In genomic region chr12:122394626-122395194, GRCh38 we compare ENCODE assay signal across 10 cellular contexts. TPM values are rescaled to one million over a fixed set of nuclear protein-coding genes. Genes with fewer than 3 reads are reported as not detected.
DNase-seq lines count a peak whose midpoint lies in the region; ATAC-seq and TF ChIP-seq lines count a peak whose summit lies in the region.
"Had no signal": no experiment of that assay in that cellular context is flagged by ENCODE, and none has a peak within 500 bp of the region (broad histone marks: within the 10 kb centered on the region; RNA-seq: fewer than 3 reads in every experiment).

No MANE protein-coding gene starts in this region.

- POLR2A ChIA-PET in Panc1 (lab: Charles Lee): interaction anchor here (0.7 kb wide), 1 partner anchor 130 kb away, joined by 3 read pairs; no protein-coding TSS in a partner anchor

- in situ Hi-C loops in Panc1 (cut with HindIII; ENCODE audit: low pct_unique_long_range_greater_than_20kb, low sequenced_read_pairs): no loop called here

- H3K36me3 Mint-ChIP-seq in endothelial cell (ENCODE audit: low read depth, unreplicated experiment): no peaks in the 10 kb centered on the region

- H3K4me3 Mint-ChIP-seq in endothelial cell (ENCODE audit: unreplicated experiment): no peak overlapping the region

- no peak for TF ChIP-seq CTCF in Panc1 (IDR thresholded peaks at IDR 0.05)
- no peak for TF ChIP-seq CTCF in endothelial cell (IDR thresholded peaks at IDR 0.05; ENCODE audit: unreplicated experiment)
- TF ChIP-seq CTCF in right lobe of liver (IDR thresholded peaks at IDR 0.05): no peak
- TF ChIP-seq CTCF in suprapubic skin (IDR thresholded peaks at IDR 0.05): no peak

- no peak for ATAC-seq in Panc1
- ATAC-seq in right lobe of liver: peak; percentile 52 to 80 (median 66)

- no peak for TF ChIP-seq POLR2A in right lobe of liver (IDR thresholded peaks at IDR 0.05)
- no peak for TF ChIP-seq POLR2A in suprapubic skin (IDR thresholded peaks at IDR 0.05)

- H3K4me1 Mint-ChIP-seq in endothelial cell (ENCODE audit: unreplicated experiment): peaks cover 4% of the 10 kb centered on the region

- H3K27ac ChIP-seq in Panc1 (ENCODE audit: low read length) (peak overlapping the region; percentile 55; the same call in 1 of the 2 replicates), right lobe of liver (peak overlapping the region; percentile 20 to 78 (median 44)), suprapubic skin (peak overlapping the region; percentile 54)
- H3K27ac ChIP-seq: PC-9 had no signal

- intact Hi-C loops in Panc1 (cut with micrococcal nuclease; ENCODE audit: unreplicated experiment): no loop called here
- intact Hi-C loops in right lobe of liver (cut with DNase I): no loop called here

- whole genome bisulfite sequencing in right lobe of liver (ENCODE audit: insufficient coverage, low coverage, low lambda C conversion rate, missing lambda C conversion rate): 37% methylated on average over 15 of the region's 15 CpGs
- 70% methylated on average over 14 of the region's 15 CpGs for WGBS in suprapubic skin

- H3K4me1 ChIP-seq in Panc1 (ENCODE audit: control insufficient read depth, insufficient read depth, low read length): peaks cover 29% of the 10 kb centered on the region
- peaks cover 0 to 24% (median 4%) of the 10 kb centered on the region in 4 donors for H3K4me1 ChIP-seq in right lobe of liver
- H3K4me1 ChIP-seq in suprapubic skin: peaks cover 18% of the 10 kb centered on the region

- H3K9me3 ChIP-seq in Panc1 (ENCODE audit: control insufficient read depth, insufficient read depth, low read depth, low read length) (no peaks in the 10 kb centered on the region), right lobe of liver (no peaks in the 10 kb centered on the region), suprapubic skin (no peaks in the 10 kb centered on the region)

- H3K4me3 ChIP-seq in Panc1 (ENCODE audit: low read depth in 2 of 2, low read length in 2 of 2): no peak overlapping the region
- H3K4me3 ChIP-seq in right lobe of liver: peak overlapping the region in 1 of 3 donors; percentile 35
- no peak overlapping the region for H3K4me3 ChIP-seq in suprapubic skin
- H3K4me3 ChIP-seq: PC-9 had no signal

- DNase-seq in Panc1 (ENCODE audit: low read depth, low spot score) (no peak), endothelial cell (ENCODE audit: low spot score) (no peak), right lobe of liver (peak; percentile 38 to 74 (median 68)), suprapubic skin (ENCODE audit: low spot score in 2 of 2) (peak in 1 of 2 donors; percentile 71), LoVo (ENCODE audit: low spot score) (no peak), NCI-H146 (lab: John Stamatoyannopoulos, UW) (no peak)
- no peak for DNase-seq in activated effector memory CD4-positive, alpha-beta T cell treated with Interleukin-2 at 50 U/mL for 16 hours
- DNase-seq: NCI-H446 treated with DMSO at 0.1 percent for 48 hours, T-helper 9 cell had no signal

- peak overlapping the region; percentile 28 for H3K27ac Mint-ChIP-seq in endothelial cell (ENCODE audit: unreplicated experiment)

- BruUV-seq in Panc1 (replicated peaks; lab: Mats Ljungman, UMichigan): no TSS peak

- no peak for TF ChIP-seq EP300 in suprapubic skin (IDR thresholded peaks at IDR 0.05)

- no peaks in the 10 kb centered on the region for H3K27me3 ChIP-seq in Panc1 (ENCODE audit: control insufficient read depth, insufficient read depth, low read length)
- no peaks in the 10 kb centered on the region for H3K27me3 ChIP-seq in right lobe of liver
- no peaks in the 10 kb centered on the region for H3K27me3 ChIP-seq in suprapubic skin

- H3K27me3 Mint-ChIP-seq in endothelial cell (ENCODE audit: unreplicated experiment): no peaks in the 10 kb centered on the region

- H3K36me3 ChIP-seq in Panc1 (ENCODE audit: control insufficient read depth, insufficient read depth, low read length) (no peaks in the 10 kb centered on the region), right lobe of liver (no peaks in the 10 kb centered on the region), suprapubic skin (no peaks in the 10 kb centered on the region)

- CTCF ChIA-PET in Panc1 (lab: Charles Lee): no interaction called here

- no peaks in the 10 kb centered on the region for H3K9me3 Mint-ChIP-seq in endothelial cell (ENCODE audit: unreplicated experiment)

RNA-seq across cellular contexts. Expression of gene CLIP1, which starts 27.8 kb away (rescaled TPM):
- total RNA-seq in Panc1 (2021; ENCODE audit: unreplicated experiment): 117 TPM
- polyA plus RNA-seq in Panc1 (2012; ENCODE audit: insufficient read length): 52.1 TPM
- 57.7 TPM for total RNA-seq in endothelial cell (ENCODE audit: unreplicated experiment)
- 10 to 100 TPM; 35.4 to 63.4 (median 43.1) TPM for total RNA-seq in right lobe of liver
- total RNA-seq in suprapubic skin: 100 to 1,000 TPM; 107 to 170 (median 149) TPM

Comparison
In these comparisons a context has a peak if more than half of its experiments do, and no peak if none do; other contexts are left out.
1. DNase-seq: peak in right lobe of liver (3 of 3); none in Panc1 (single experiment), endothelial cell (single experiment), LoVo (single experiment), activated effector memory CD4-positive, alpha-beta T cell treated with Interleukin-2 at 50 U/mL for 16 hours (single experiment) and NCI-H146 (single experiment).
2. Peak in every context shown above with its lines, with median percentiles within 50 percentile points of each other: H3K27ac ChIP-seq.